In the genomic region with DNA sequence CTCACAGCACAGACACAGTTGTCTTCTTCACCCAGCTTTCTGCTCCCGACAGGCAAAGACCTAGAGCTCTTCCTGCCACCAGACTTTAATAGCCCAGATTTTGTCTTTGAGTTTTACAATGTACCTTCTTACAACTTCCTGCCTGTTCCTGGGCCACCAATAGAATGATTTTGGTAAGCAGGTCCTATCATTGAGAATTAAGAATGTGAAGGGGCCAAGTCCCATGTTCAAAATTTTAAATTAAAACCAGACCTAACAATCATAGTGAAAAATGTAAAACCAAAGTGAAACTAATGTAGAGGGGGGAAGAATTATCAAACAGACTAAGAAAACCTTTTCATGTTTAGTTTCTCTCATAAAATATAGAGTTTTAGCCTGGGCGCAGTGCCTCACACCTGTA, we compare ENCODE assay signal across 28 cellular contexts.
"Had no signal": no experiment of that assay in that cellular context is flagged by ENCODE, and none has a peak within 500 bp of the region (broad histone marks: within the 10 kb centered on the region; RNA-seq: fewer than 3 reads in every experiment).

No MANE protein-coding gene starts in this region.

- ATAC-seq: activated T-cell treated with anti-CD3 and anti-CD28 coated beads, Interleukin-2, amount 50 U/mL, for 4 hours; effector memory CD8-positive, alpha-beta T cell; heart left ventricle; left lung; lower lobe of right lung; naive thymus-derived CD8-positive, alpha-beta T cell; pancreas; psoas muscle; stimulated activated memory B cell treated with anti-CD40 and anti-IgM and Interleukin-4, amounts not matched to agents 10 μg/mL and 1 μg/mL and 100 μg/mL, for 72 hours had no signal

- H3K27ac ChIP-seq: adrenal gland, cardiac muscle cell, coronary artery, dorsolateral prefrontal cortex, heart left ventricle, left lung, lower lobe of right lung, pancreas, psoas muscle, sigmoid colon, tibial nerve had no signal

- H3K36me3 ChIP-seq: adrenal gland, cardiac muscle cell, heart left ventricle, left lung, lower lobe of right lung, pancreas, sigmoid colon, tibial nerve had no signal

- H3K9me3 ChIP-seq: adrenal gland, pancreas, psoas muscle had no signal

- H3K4me1 ChIP-seq: adrenal gland, heart left ventricle, left lung, lower lobe of right lung, pancreas, psoas muscle, sigmoid colon, tibial nerve had no signal

- H3K4me3 Mint-ChIP-seq: activated T-cell treated with anti-CD3 and anti-CD28 coated beads, Interleukin-2, amount 50 U/mL, for 4 hours; brain; naive thymus-derived CD8-positive, alpha-beta T cell; neural crest cell; stimulated activated memory B cell treated with anti-CD40 and anti-IgM and Interleukin-4, amounts not matched to agents 10 μg/mL and 1 μg/mL and 100 μg/mL, for 72 hours; T-helper 2 cell treated with Interferon-gamma antibody and Interleukin-4, amounts not matched to agents 5 μg/mL and 100 μg/mL, for 36 hours had no signal

- H3K4me3 ChIP-seq: adrenal gland, cardiac muscle cell, coronary artery, dorsolateral prefrontal cortex, heart left ventricle, left lung, lower lobe of right lung, pancreas, psoas muscle, sigmoid colon, tibial nerve had no signal

- DNase-seq: activated CD4-positive, CD25-positive, alpha-beta regulatory T cell; activated CD8-positive, alpha-beta memory T cell treated with anti-CD3 and anti-CD28 coated beads, Interleukin-2, amount 50 U/mL, for 48 hours; activated naive CD4-positive, alpha-beta T cell; activated T-cell treated with anti-CD3 and anti-CD28 coated beads, Interleukin-2, amount 50 U/mL, for 4 hours; adrenal gland; aorta; dorsolateral prefrontal cortex; effector memory CD8-positive, alpha-beta T cell; heart left ventricle; hypothalamus; left lung; lower lobe of right lung; mesenchymal stem cell; naive thymus-derived CD8-positive, alpha-beta T cell; nucleus accumbens; pancreas; psoas muscle; sigmoid colon; small intestine; stimulated activated CD4-positive, alpha-beta T cell treated with anti-CD3 and anti-CD28 coated beads, Interleukin-4, amount 100 ng/mL, for 4 hours; stimulated activated CD8-positive, alpha-beta memory T cell treated with anti-CD3 and anti-CD28 coated beads, Interleukin-4, amount 100 ng/mL, for 48 hours had no signal

- H3K27me3 Mint-ChIP-seq: stimulated activated memory B cell treated with anti-CD40 and anti-IgM and Interleukin-4, amounts not matched to agents 10 μg/mL and 1 μg/mL and 100 μg/mL, for 72 hours had no signal

- H3K4me1 Mint-ChIP-seq: brain had no signal

- H3K27ac Mint-ChIP-seq: brain; effector memory CD8-positive, alpha-beta T cell; naive thymus-derived CD8-positive, alpha-beta T cell; stimulated activated memory B cell treated with anti-CD40 and anti-IgM and Interleukin-4, amounts not matched to agents 10 μg/mL and 1 μg/mL and 100 μg/mL, for 72 hours; T-helper 2 cell treated with Interferon-gamma antibody and Interleukin-4, amounts not matched to agents 5 μg/mL and 100 μg/mL, for 36 hours had no signal

- H3K27me3 ChIP-seq: adrenal gland, cardiac muscle cell, heart left ventricle, left lung, pancreas, tibial nerve had no signal
